ENCODE assay signal across 1 cellular context in genomic region chr17:77374170-77374936, GRCh38.
TF ChIP-seq lines count a peak whose summit lies in the region.

No MANE protein-coding gene starts in this region.

TF ChIP-seq in HEK293, 187 proteins besides CTCF, POLR2A, EP300 and RAD21 (continued from another document and continues in another):
- TF ChIP-seq ZNF645 (tag by site-specific recombination; IDR thresholded peaks at IDR 0.05) (no peak), ZNF777 (tag by site-specific recombination; IDR thresholded peaks at IDR 0.05; ENCODE audit: borderline replicate concordance) (no peak), ZNF624 (tag by site-specific recombination; IDR thresholded peaks at IDR 0.05) (no peak), ZNF701 (tag by site-specific recombination; IDR thresholded peaks at IDR 0.05) (no peak), PRDM10 (tag by site-specific recombination; IDR thresholded peaks at IDR 0.05) (no peak; the same call in 1 of the 2 replicates), ZFHX2 (tag by site-specific recombination; conservative IDR thresholded peaks at IDR 0.05) (peak; percentile 74), ZNF221 (tag by site-specific recombination; IDR thresholded peaks at IDR 0.05; ENCODE audit: borderline replicate concordance) (no peak), ZNF426 (tag by site-specific recombination; IDR thresholded peaks at IDR 0.05) (no peak), ZNF48 (tag by site-specific recombination; IDR thresholded peaks at IDR 0.05) (no peak), ZNF211 (tag by site-specific recombination; IDR thresholded peaks at IDR 0.05; ENCODE audit: low read depth) (no peak), ZBTB7A (tag by site-specific recombination; IDR thresholded peaks at IDR 0.05; ENCODE audit: low read depth) (0 out of 2 replicates have a peak, but pooled peaks have one; percentile 11), ZNF658 (tag by site-specific recombination; IDR thresholded peaks at IDR 0.05) (no peak), ZNF184 (tag by site-specific recombination; IDR thresholded peaks at IDR 0.05) (no peak), ZNF571 (tag by site-specific recombination; IDR thresholded peaks at IDR 0.05) (no peak), ZFP69B (tag by site-specific recombination; IDR thresholded peaks at IDR 0.05) (no peak), ZNF747 (tag by site-specific recombination; IDR thresholded peaks at IDR 0.05) (no peak), ELK4 (IDR thresholded peaks at IDR 0.05; ENCODE audit: borderline replicate concordance, low read depth, low read length) (no peak), SP2 (tag by site-specific recombination; IDR thresholded peaks at IDR 0.05) (peak; percentile 77), KLF1 (tag by site-specific recombination; IDR thresholded peaks at IDR 0.05) (peak; percentile 61), MZF1 (tag by site-specific recombination; IDR thresholded peaks at IDR 0.05; ENCODE audit: borderline replicate concordance) (no peak), TCF7L2 (IDR thresholded peaks at IDR 0.05; ENCODE audit: borderline replicate concordance, low read depth, low read length) (no peak), ZNF174 (tag by site-specific recombination; IDR thresholded peaks at IDR 0.05) (no peak), ZBTB26 (tag by site-specific recombination; optimal IDR thresholded peaks at IDR 0.05) (no peak), ZNF24 (tag by site-specific recombination; IDR thresholded peaks at IDR 0.05) (no peak), ZBTB17 (tag by site-specific recombination; IDR thresholded peaks at IDR 0.05) (peak; percentile 72), ZNF629 (tag by site-specific recombination; IDR thresholded peaks at IDR 0.05) (0 out of 2 replicates have a peak, but pooled peaks have one; percentile 6), SCRT1 (tag by site-specific recombination; IDR thresholded peaks at IDR 0.05; ENCODE audit: borderline replicate concordance) (no peak), SP3 (tag by site-specific recombination; IDR thresholded peaks at IDR 0.05) (peak; percentile 72), ZNF138 (tag by site-specific recombination; IDR thresholded peaks at IDR 0.05; ENCODE audit: borderline replicate concordance) (no peak), ZNF140 (tag by site-specific recombination; IDR thresholded peaks at IDR 0.05) (no peak), ZNF132 (tag by site-specific recombination; IDR thresholded peaks at IDR 0.05; ENCODE audit: borderline replicate concordance) (no peak), ZBTB44 (tag by site-specific recombination; IDR thresholded peaks at IDR 0.05) (no peak), PBX3 (CRISPR knock-in tag; IDR thresholded peaks at IDR 0.05) (no peak), ZSCAN30 (tag by site-specific recombination; IDR thresholded peaks at IDR 0.05) (no peak), ZNF510 (tag by site-specific recombination; IDR thresholded peaks at IDR 0.05; ENCODE audit: insufficient replicate concordance) (no peak), GLIS2 (tag by site-specific recombination; IDR thresholded peaks at IDR 0.05) (peak; percentile 88), ZNF416 (tag by site-specific recombination; IDR thresholded peaks at IDR 0.05) (no peak), ZNF600 (tag by site-specific recombination; IDR thresholded peaks at IDR 0.05) (peak; percentile 71; the same call in 1 of the 2 replicates), PRDM1 (tag by site-specific recombination; IDR thresholded peaks at IDR 0.05) (no peak), ZNF423 (tag by site-specific recombination; IDR thresholded peaks at IDR 0.05) (peak; percentile 64), ZNF302 (tag by site-specific recombination; IDR thresholded peaks at IDR 0.05; ENCODE audit: low read depth) (no peak), ZNF16 (tag by site-specific recombination; IDR thresholded peaks at IDR 0.05; ENCODE audit: low read depth) (no peak), EGR2 (tag by site-specific recombination; IDR thresholded peaks at IDR 0.05; ENCODE audit: low read depth) (peak; percentile 47; the same call in 1 of the 2 replicates), SALL2 (tag by site-specific recombination; IDR thresholded peaks at IDR 0.05; ENCODE audit: borderline replicate concordance) (no peak), BCL6B (tag by site-specific recombination; IDR thresholded peaks at IDR 0.05) (no peak), IKZF3 (tag by site-specific recombination; IDR thresholded peaks at IDR 0.05) (no peak), AEBP2 (tag by site-specific recombination; IDR thresholded peaks at IDR 0.05; ENCODE audit: borderline replicate concordance) (no peak), OVOL3 (tag by site-specific recombination; IDR thresholded peaks at IDR 0.05) (no peak), REPIN1 (tag by site-specific recombination; IDR thresholded peaks at IDR 0.05; ENCODE audit: low read depth) (no peak), ZNF155 (tag by site-specific recombination; IDR thresholded peaks at IDR 0.05) (no peak), ZNF362 (tag by site-specific recombination; IDR thresholded peaks at IDR 0.05) (no peak), FEZF1 (tag by site-specific recombination; IDR thresholded peaks at IDR 0.05) (0 out of 2 replicates have a peak, but pooled peaks have one; percentile 21), ZNF514 (tag by site-specific recombination; IDR thresholded peaks at IDR 0.05) (no peak), ZNF335 (tag by site-specific recombination; conservative IDR thresholded peaks at IDR 0.05) (peak; percentile 100), GLI2 (tag by site-specific recombination; IDR thresholded peaks at IDR 0.05; ENCODE audit: borderline replicate concordance, low read depth) (no peak), ZNF311 (tag by site-specific recombination; IDR thresholded peaks at IDR 0.05; ENCODE audit: borderline replicate concordance) (no peak), ZNF529 (tag by site-specific recombination; IDR thresholded peaks at IDR 0.05; ENCODE audit: insufficient replicate concordance) (no peak), ZNF580 (tag by site-specific recombination; IDR thresholded peaks at IDR 0.05) (no peak), YY2 (tag by site-specific recombination; IDR thresholded peaks at IDR 0.05) (no peak)
